Comparison of ENCODE assay signal across 24 cellular contexts in genomic region chr7:5659584-5659983, GRCh38.
"Had no signal": no experiment of that assay in that cellular context is flagged by ENCODE, and none has a peak within 500 bp of the region (broad histone marks: within the 10 kb centered on the region; RNA-seq: fewer than 3 reads in every experiment).

No MANE protein-coding gene starts in this region.

- H3K27me3 Mint-ChIP-seq: activated CD4-positive, alpha-beta memory T cell treated with anti-CD3 and anti-CD28 coated beads, Interleukin-2, amount 10 ng/mL, durations not matched to agents 7 days and 5 days; activated CD4-positive, alpha-beta T cell treated with anti-CD3 and anti-CD28 coated beads for 36 hours; activated CD4-positive, alpha-beta T cell treated with anti-CD3 and anti-CD28 coated beads, Interleukin-2, amount 10 ng/mL, durations not matched to agents 7 days and 5 days; activated naive CD4-positive, alpha-beta T cell treated with anti-CD3 and anti-CD28 coated beads, Interleukin-2, amount 50 U/mL, for 24 hours; central memory CD8-positive, alpha-beta T cell had no signal

- ATAC-seq: activated CD4-positive, alpha-beta T cell treated with anti-CD3 and anti-CD28 coated beads for 36 hours; activated T-cell treated with anti-CD3 and anti-CD28 coated beads, Interleukin-2, amount 50 U/mL, for 4 hours; gastroesophageal sphincter had no signal

- H3K27ac ChIP-seq: brain microvascular endothelial cell, epithelial cell of prostate, esophagus squamous epithelium had no signal

- H3K4me3 Mint-ChIP-seq: activated CD4-positive, alpha-beta memory T cell treated with anti-CD3 and anti-CD28 coated beads, Interleukin-2, amount 10 ng/mL, durations not matched to agents 7 days and 5 days; activated CD4-positive, alpha-beta T cell treated with anti-CD3 and anti-CD28 coated beads for 36 hours; activated CD4-positive, alpha-beta T cell treated with anti-CD3 and anti-CD28 coated beads, Interleukin-2, amount 10 ng/mL, durations not matched to agents 7 days and 5 days; activated naive CD4-positive, alpha-beta T cell treated with anti-CD3 and anti-CD28 coated beads for 36 hours; activated naive CD4-positive, alpha-beta T cell treated with anti-CD3 and anti-CD28 coated beads, Interleukin-2, amount 50 U/mL, for 24 hours; activated T-cell treated with anti-CD3 and anti-CD28 coated beads, Interleukin-2, amount 50 U/mL, for 4 hours; central memory CD8-positive, alpha-beta T cell had no signal

- H3K27me3 ChIP-seq: brain microvascular endothelial cell, esophagus squamous epithelium, gastroesophageal sphincter had no signal

- H3K4me3 ChIP-seq: esophagus squamous epithelium, gastroesophageal sphincter had no signal

- H3K9me3 Mint-ChIP-seq: activated CD4-positive, alpha-beta memory T cell treated with anti-CD3 and anti-CD28 coated beads, Interleukin-2, amount 10 ng/mL, durations not matched to agents 7 days and 5 days; activated CD4-positive, alpha-beta T cell treated with anti-CD3 and anti-CD28 coated beads, Interleukin-2, amount 10 ng/mL, durations not matched to agents 7 days and 5 days; activated naive CD4-positive, alpha-beta T cell treated with anti-CD3 and anti-CD28 coated beads for 36 hours; activated naive CD4-positive, alpha-beta T cell treated with anti-CD3 and anti-CD28 coated beads, Interleukin-2, amount 50 U/mL, for 24 hours; activated T-cell treated with anti-CD3 and anti-CD28 coated beads, Interleukin-2, amount 50 U/mL, for 4 hours; activated T-helper 2 cell treated with anti-CD3 and anti-CD28 coated beads, Interferon-gamma antibody, Interleukin-2, Interleukin-4, amounts not matched to agents 10 μg/mL and 5 μg/mL and 100 μg/mL, durations not matched to agents 14 hours and 24 hours and 36 hours; central memory CD8-positive, alpha-beta T cell had no signal

- H3K27ac Mint-ChIP-seq: activated CD4-positive, alpha-beta memory T cell treated with anti-CD3 and anti-CD28 coated beads, Interleukin-2, amount 10 ng/mL, durations not matched to agents 7 days and 5 days; activated CD4-positive, alpha-beta T cell treated with anti-CD3 and anti-CD28 coated beads for 36 hours; activated CD4-positive, alpha-beta T cell treated with anti-CD3 and anti-CD28 coated beads, Interleukin-2, amount 10 ng/mL, durations not matched to agents 7 days and 5 days; activated naive CD4-positive, alpha-beta T cell treated with anti-CD3 and anti-CD28 coated beads for 36 hours; activated T-helper 2 cell treated with anti-CD3 and anti-CD28 coated beads, Interferon-gamma antibody, Interleukin-2, Interleukin-4, amounts not matched to agents 10 μg/mL and 5 μg/mL and 100 μg/mL, durations not matched to agents 14 hours and 24 hours and 36 hours had no signal

- DNase-seq: activated CD4-positive, alpha-beta memory T cell treated with anti-CD3 and anti-CD28 coated beads, Interleukin-2, amount 10 ng/mL, durations not matched to agents 7 days and 5 days; activated CD4-positive, alpha-beta T cell treated with anti-CD3 and anti-CD28 coated beads for 36 hours; activated CD4-positive, alpha-beta T cell treated with anti-CD3 and anti-CD28 coated beads, Interleukin-2, amount 10 ng/mL, durations not matched to agents 7 days and 5 days; activated CD4-positive, alpha-beta T cell treated with anti-CD3 and anti-CD28 coated beads, Interleukin-2, amount 50 U/mL, for 4 hours; activated CD4-positive, CD25-positive, alpha-beta regulatory T cell; activated CD4-positive, CD25-positive, alpha-beta regulatory T cell treated with anti-CD3 and anti-CD28 coated beads, Interleukin-2, amount 50 U/mL, for 72 hours; activated effector memory CD4-positive, alpha-beta T cell treated with anti-CD3 and anti-CD28 coated beads, Interleukin-2, amount 50 U/mL, for 16 hours; activated naive CD4-positive, alpha-beta T cell treated with anti-CD3 and anti-CD28 coated beads for 36 hours; activated T-cell treated with anti-CD3 and anti-CD28 coated beads, Interleukin-2, amount 50 U/mL, for 4 hours; amniotic stem cell; anterior cingulate cortex; brain microvascular endothelial cell; cortex of kidney; dermis blood vessel endothelial cell; effector CD8-positive, alpha-beta T cell; esophagus squamous epithelium; foreskin melanocyte; T-helper 1 cell; T-helper 2 cell had no signal

- H3K36me3 Mint-ChIP-seq: activated naive CD4-positive, alpha-beta T cell treated with anti-CD3 and anti-CD28 coated beads, Interleukin-2, amount 50 U/mL, for 24 hours had no signal

- H3K9me3 ChIP-seq: esophagus squamous epithelium, gastroesophageal sphincter had no signal
